In the genomic region with DNA sequence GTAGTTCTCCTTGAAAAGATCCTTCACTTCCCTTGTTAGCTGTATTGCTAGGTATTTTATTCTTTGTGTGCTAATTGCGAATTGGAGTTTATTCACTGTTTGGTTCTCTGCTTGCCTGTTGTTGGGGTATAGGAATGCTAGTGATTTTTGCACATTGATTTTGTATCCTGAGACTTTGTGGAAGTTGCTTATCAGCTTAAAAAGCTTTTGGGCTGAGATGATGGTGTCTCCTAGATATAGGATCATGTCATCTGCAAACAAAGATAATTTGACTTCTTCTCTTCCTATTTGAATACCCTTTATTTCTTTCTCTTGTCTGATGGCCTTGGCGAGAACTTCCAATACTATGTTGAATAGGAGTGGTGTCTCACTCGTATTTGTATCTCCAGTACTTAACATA, we compare ENCODE assay signal across 1 cellular context.
TF ChIP-seq lines count a peak whose summit lies in the region.
"Not testable (repeated sequence)": the region's sequence is repeated elsewhere in the genome, so short reads cannot be mapped to it uniquely, and the experiment has no call there.

No MANE protein-coding gene starts in this region.

TF ChIP-seq in K562, 482 proteins besides CTCF, POLR2A, EP300 and RAD21 (continued from another document):
- TF ChIP-seq TRIM24 (IDR thresholded peaks at IDR 0.05) (peak; percentile 25 to 49; a peak in 2 of 4 replicates), MEIS2 (IDR thresholded peaks at IDR 0.05; ENCODE audit: partially characterized antibody) (peak; percentile 7), ARID1B (IDR thresholded peaks at IDR 0.05) (peak; percentile 89), SOX6 (IDR thresholded peaks at IDR 0.05) (peak; percentile 72), GATA2 (CRISPR knock-in tag; IDR thresholded peaks at IDR 0.05) (peak; percentile 15; the same call in 1 of the 2 replicates), NCOR1 (IDR thresholded peaks at IDR 0.05) (peak; percentile 71), CBFA2T2 (conservative IDR thresholded peaks at IDR 0.05) (peak; percentile 73), SMARCA4 (IDR thresholded peaks at IDR 0.05) (peak; percentile 72; the same call in 1 of the 2 replicates), FOSL1 (tag; conservative IDR thresholded peaks at IDR 0.05) (peak; percentile 34; the same call in 1 of the 2 replicates), NFIC (IDR thresholded peaks at IDR 0.05) (peak; percentile 10; the same call in 1 of the 2 replicates), KDM1A (IDR thresholded peaks at IDR 0.05) (peak; percentile 83), HDAC1 (IDR thresholded peaks at IDR 0.05) (peak in 1 of 2 experiments; percentile 55; a peak in 2 of 4 replicates), DPF2 (IDR thresholded peaks at IDR 0.05) (0 out of 2 replicates have a peak, but pooled peaks have one; percentile 29), SMARCE1 (IDR thresholded peaks at IDR 0.05) (peak; percentile 52; the same call in 1 of the 2 replicates), KLF16 (IDR thresholded peaks at IDR 0.05) (peak; percentile 66; the same call in 1 of the 2 replicates), FOXM1 (IDR thresholded peaks at IDR 0.05; ENCODE audit: low read depth) (peak; percentile 45; the same call in 1 of the 2 replicates), CC2D1A (IDR thresholded peaks at IDR 0.05) (0 out of 2 replicates have a peak, but pooled peaks have one; percentile 17), ADNP (tag; IDR thresholded peaks at IDR 0.05) (0 out of 2 replicates have a peak, but pooled peaks have one; percentile 23), TAL1 (IDR thresholded peaks at IDR 0.05) (peak; percentile 86), CBFA2T3 (IDR thresholded peaks at IDR 0.05) (peak; percentile 84), RCOR1 (IDR thresholded peaks at IDR 0.05; ENCODE audit: borderline replicate concordance in 1 of 2, low read depth in 2 of 2, low read length in 2 of 2) (peak in 1 of 2 experiments; percentile 68; a peak in 1 of 4 replicates), MTA2 (IDR thresholded peaks at IDR 0.05; ENCODE audit: low read depth) (peak; percentile 75), TCF3 (CRISPR knock-in tag; IDR thresholded peaks at IDR 0.05) (peak; percentile 77), HDAC2 (IDR thresholded peaks at IDR 0.05) (0 out of 2 replicates have a peak, but pooled peaks have one; percentile 32)
- not testable (repeated sequence) for TF ChIP-seq FOXM1 (CRISPR knock-in tag; IDR thresholded peaks at IDR 0.05; ENCODE audit: low read depth)
